In genomic region chr1:202968895-202969295, GRCh38 we compare ENCODE assay signal across 8 cellular contexts. TPM values are rescaled to one million over a fixed set of nuclear protein-coding genes. Genes with fewer than 3 reads are reported as not detected.
A peak's percentile ranks its signal among the peaks of the same experiment; 100 is the strongest.
DNase-seq lines count a peak whose midpoint lies in the region; ATAC-seq and TF ChIP-seq lines count a peak whose summit lies in the region.

No MANE protein-coding gene starts in this region.

- H3K27ac Mint-ChIP-seq in chondrocyte (ENCODE audit: unreplicated experiment): no peak overlapping the region

- peak; percentile 69 to 86 for TF ChIP-seq RAD21 in liver (IDR thresholded peaks at IDR 0.05)

- no peak overlapping the region for H3K4me3 Mint-ChIP-seq in chondrocyte (ENCODE audit: unreplicated experiment)

- TF ChIP-seq CTCF in LNCaP clone FGC (IDR thresholded peaks at IDR 0.05; ENCODE audit: control insufficient read depth, extremely low read depth, insufficient read depth): peak; percentile 54
- TF ChIP-seq CTCF in chondrocyte (IDR thresholded peaks at IDR 0.05): peak; percentile 75
- peak; percentile 61 for TF ChIP-seq CTCF in liver (IDR thresholded peaks at IDR 0.05; ENCODE audit: low read depth, low read length, missing input control)
- peak; percentile 45 for TF ChIP-seq CTCF in thoracic aorta (IDR thresholded peaks at IDR 0.05)

- H3K27ac ChIP-seq in SJCRH30: no peak overlapping the region
- peak overlapping the region in 1 of 2 donors; percentile 33 for H3K27ac ChIP-seq in liver (ENCODE audit: low read depth in 1 of 2, low read length in 2 of 2)
- peak overlapping the region in 1 of 2 donors; percentile 25 for H3K27ac ChIP-seq in thoracic aorta

- H3K9me3 ChIP-seq in SJCRH30 (replicated peaks): no peaks in the 10 kb centered on the region
- no peaks in the 10 kb centered on the region for H3K9me3 ChIP-seq in liver (ENCODE audit: control insufficient read depth in 4 of 4, low read length in 3 of 4)
- no peaks in the 10 kb centered on the region for H3K9me3 ChIP-seq in thoracic aorta

- H3K4me3 ChIP-seq in LNCaP clone FGC (ENCODE audit: low read depth, low read length) (no peak overlapping the region), SJCRH30 (no peak overlapping the region), liver (ENCODE audit: low read depth in 1 of 3, low read length in 3 of 3) (no peak overlapping the region), thoracic aorta (no peak overlapping the region)

- peaks cover 30% of the 10 kb centered on the region for H3K4me1 Mint-ChIP-seq in chondrocyte (ENCODE audit: low read depth)

- H3K36me3 ChIP-seq in SJCRH30 (peaks cover 2% of the 10 kb centered on the region), liver (ENCODE audit: control insufficient read depth in 4 of 4, insufficient read depth in 3 of 4, low read depth in 1 of 4, low read length in 3 of 4) (peaks cover 0 to 2% (median under 1%) of the 10 kb centered on the region in 4 donors), thoracic aorta (no peaks in the 10 kb centered on the region)

- H3K27me3 ChIP-seq in SJCRH30: no peaks in the 10 kb centered on the region
- no peaks in the 10 kb centered on the region for H3K27me3 ChIP-seq in liver (ENCODE audit: control insufficient read depth in 4 of 4, insufficient read depth in 4 of 4, low read length in 3 of 4)
- no peaks in the 10 kb centered on the region for H3K27me3 ChIP-seq in thoracic aorta (replicated peaks; ENCODE audit: insufficient read depth)

- DNase-seq in EH (ENCODE audit: low read depth) (peak; percentile 69), LNCaP clone FGC (ENCODE audit: low read depth) (no peak), SJCRH30 (peak; percentile 64 to 84), chondrocyte (ENCODE audit: low spot score) (no peak), thoracic aorta (ENCODE audit: low spot score) (no peak)

- no peaks in the 10 kb centered on the region for H3K9me3 Mint-ChIP-seq in chondrocyte (ENCODE audit: low read depth)

- H3K4me1 ChIP-seq in SJCRH30 (peaks cover 25% of the 10 kb centered on the region), liver (ENCODE audit: control insufficient read depth in 4 of 4, insufficient read depth in 4 of 4, low read length in 3 of 4) (peaks cover 3 to 23% (median 14%) of the 10 kb centered on the region in 4 donors), thoracic aorta (ENCODE audit: control insufficient read depth in 1 of 2, low read depth in 2 of 2) (peaks cover 10 to 30% of the 10 kb centered on the region in 2 donors)

- no peak overlapping the region for H3K9ac ChIP-seq in liver (ENCODE audit: low read depth in 1 of 2, low read length in 2 of 2)

- peaks cover 11% of the 10 kb centered on the region for H3K27me3 Mint-ChIP-seq in chondrocyte (ENCODE audit: low read depth)

- 30% methylated on average over 5 of the region's 5 CpGs for WGBS in liver

- peak; percentile 40 for ATAC-seq in GM21528 (IDR thresholded peaks at IDR 0.05; ENCODE audit: low FRiP score, unreplicated experiment)
- peak; percentile 44 for ATAC-seq in thoracic aorta (ENCODE audit: insufficient number of reproducible peaks, low FRiP score, low read depth)
- ATAC-seq in HG03439 (IDR thresholded peaks at IDR 0.05; ENCODE audit: unreplicated experiment): no peak

- peaks cover 2% of the 10 kb centered on the region for H3K36me3 Mint-ChIP-seq in chondrocyte (ENCODE audit: low read depth)

TF ChIP-seq in liver, 16 proteins besides CTCF, POLR2A, EP300 and RAD21:
- peak; percentile 34 for TF ChIP-seq SP1 (IDR thresholded peaks at IDR 0.05)
- no peak for TF ChIP-seq FOXA2 (IDR thresholded peaks at IDR 0.05)

RNA-seq across cellular contexts. Expression of gene CYB5R1, which starts 1.8 kb away (rescaled TPM):
- 57.7 and 65.3 TPM in 2 replicates for total RNA-seq in SJCRH30 (2014; rRNA removed; shearing (Covaris generic))
- 45.6 to 48.9 TPM (median 46.0 TPM) in 3 replicates for total RNA-seq in chondrocyte
- total RNA-seq in liver: 10 to 100 TPM; 32.6 to 36.5 TPM
- polyA plus RNA-seq in liver: 10 to 100 TPM; 29.4 to 33.7 TPM
- total RNA-seq in thoracic aorta: 10 to 100 TPM; 41.6 to 61.9 TPM

RNA-seq across cellular contexts. Expression of gene ADIPOR1, which starts 10.8 kb away (rescaled TPM):
- total RNA-seq in SJCRH30 (2014; rRNA removed; shearing (Covaris generic)): 127 and 133 TPM in 2 replicates
- total RNA-seq in chondrocyte: 69.3 to 73.9 TPM (median 73.7 TPM) in 3 replicates
- total RNA-seq in liver: 100 to 1,000 TPM in 1 of 2 donors, 10 to 100 TPM in 1; 78.9 to 175 TPM
- polyA plus RNA-seq in liver: 10 to 100 TPM; 58.5 to 62.0 TPM
- total RNA-seq in thoracic aorta: 10 to 100 TPM; 91.8 to 98.6 TPM

RNA-seq across cellular contexts. Expression of gene TMEM183A, which starts 38.3 kb away (rescaled TPM):
- 110 and 121 TPM in 2 replicates for total RNA-seq in SJCRH30 (2014; rRNA removed; shearing (Covaris generic))
- total RNA-seq in chondrocyte (51.4 to 59.1 TPM (median 55.5 TPM) in 3 replicates), liver (10 to 100 TPM; 46.6 to 48.9 TPM), thoracic aorta (10 to 100 TPM; 54.3 to 72.6 TPM)
- 10 to 100 TPM; 21.0 to 24.3 TPM for polyA plus RNA-seq in liver

RNA-seq across cellular contexts. Expression of gene KLHL12, which starts 41.9 kb away (rescaled TPM):
- total RNA-seq in SJCRH30 (2014; rRNA removed; shearing (Covaris generic)): 33.9 and 36.4 TPM in 2 replicates
- total RNA-seq in chondrocyte (22.5 to 24.5 TPM (median 24.0 TPM) in 3 replicates), liver (10 to 100 TPM; 13.1 to 17.5 TPM), thoracic aorta (10 to 100 TPM; 12.6 to 18.5 TPM)
- 1 to 10 TPM; 7.2 to 7.8 TPM for polyA plus RNA-seq in liver

RNA-seq across cellular contexts. Expression of gene PPFIA4, which starts 57.4 kb away (rescaled TPM):
- total RNA-seq in SJCRH30 (2014; rRNA removed; shearing (Covaris generic)): 13.9 and 21.5 TPM in 2 replicates
- total RNA-seq in chondrocyte: 6.0 to 16.3 TPM (median 14.7 TPM) in 3 replicates
- total RNA-seq in liver: under 1 TPM; 0.08 to 0.33 TPM
- under 1 TPM; 0.07 to 0.22 TPM for polyA plus RNA-seq in liver
- 10 to 100 TPM; 13.5 to 16.5 TPM for total RNA-seq in thoracic aorta

Comparison
In these comparisons a context has a peak if more than half of its experiments do, and no peak if none do; other contexts are left out.
1. DNase-seq: peak in EH (single experiment) and SJCRH30 (2 of 2); none in LNCaP clone FGC (single experiment), chondrocyte (single experiment) and thoracic aorta (single experiment).
2. Peak in every context shown above with its lines, with median percentiles within 50 percentile points of each other: CTCF ChIP-seq.